In the genomic region with DNA sequence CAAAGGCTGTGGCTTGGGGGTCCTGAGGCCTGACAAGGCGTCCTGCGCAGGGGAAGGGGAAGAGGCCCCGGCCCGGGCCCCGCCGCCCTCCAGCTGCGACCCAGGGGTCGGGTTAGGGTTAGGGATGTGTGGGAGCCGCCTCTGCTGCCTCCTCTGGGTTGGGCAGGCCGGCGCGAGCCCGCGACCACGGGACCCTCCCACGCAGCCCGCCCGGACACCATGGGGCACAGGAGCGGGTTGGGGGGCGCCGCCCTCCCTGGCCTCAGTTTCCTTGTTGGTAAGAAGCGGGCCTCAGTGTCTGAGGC, we compare ENCODE assay signal across 8 cellular contexts. TPM values are rescaled to one million over a fixed set of nuclear protein-coding genes. Genes with fewer than 3 reads are reported as not detected.
DNase-seq lines count a peak whose midpoint lies in the region; ATAC-seq and TF ChIP-seq lines count a peak whose summit lies in the region.

No MANE protein-coding gene starts in this region.

- H3K4me1 Mint-ChIP-seq in central memory CD8-positive, alpha-beta T cell: peaks cover 1% of the 10 kb centered on the region

- TF ChIP-seq CTCF in mucosa of descending colon (IDR thresholded peaks at IDR 0.05): no peak

- H3K36me3 ChIP-seq in mucosa of descending colon (ENCODE audit: low read depth): no peaks in the 10 kb centered on the region

- peaks cover 20% of the 10 kb centered on the region for H3K4me1 ChIP-seq in mucosa of descending colon (ENCODE audit: low read depth)

- no peaks in the 10 kb centered on the region for H3K9me3 Mint-ChIP-seq in central memory CD8-positive, alpha-beta T cell

- H3K4me3 ChIP-seq in mucosa of descending colon: peak overlapping the region; percentile 84

- DNase-seq in central memory CD8-positive, alpha-beta T cell (ENCODE audit: low spot score in 2 of 2): no peak
- DNase-seq in mucosa of descending colon: peak in 1 of 3 donors; percentile 40
- DNase-seq in SIG-M5 (lab: John Stamatoyannopoulos, UW): no peak
- DNase-seq in cerebellum (ENCODE audit: low spot score): no peak
- DNase-seq in activated CD4-positive, CD25-positive, alpha-beta regulatory T cell (lab: John Stamatoyannopoulos, UW): no peak

- peak; percentile 29 for ATAC-seq in GM18511 (IDR thresholded peaks at IDR 0.05; ENCODE audit: unreplicated experiment)
- peak; percentile 1 for ATAC-seq in HG03565 (IDR thresholded peaks at IDR 0.05; ENCODE audit: unreplicated experiment)
- ATAC-seq in central memory CD8-positive, alpha-beta T cell (replicated peaks; ENCODE audit: extremely low read depth, poor library complexity, severe bottlenecking): peak; percentile 21
- peak; percentile 28 for ATAC-seq in mucosa of descending colon
- no peak for ATAC-seq in HG02623 (IDR thresholded peaks at IDR 0.05; ENCODE audit: unreplicated experiment)

- H3K9me3 ChIP-seq in mucosa of descending colon: no peaks in the 10 kb centered on the region

- H3K27me3 Mint-ChIP-seq in central memory CD8-positive, alpha-beta T cell: no peaks in the 10 kb centered on the region

- intact Hi-C loops in mucosa of descending colon (cut with DNase I, micrococcal nuclease): no loop called here

- H3K4me3 Mint-ChIP-seq in central memory CD8-positive, alpha-beta T cell: peak overlapping the region; percentile 69

- peaks cover 31% of the 10 kb centered on the region for H3K36me3 Mint-ChIP-seq in central memory CD8-positive, alpha-beta T cell (ENCODE audit: insufficient read depth)

- H3K27ac Mint-ChIP-seq in central memory CD8-positive, alpha-beta T cell (ENCODE audit: low read depth): no peak overlapping the region

RNA-seq across cellular contexts. Expression of a gene that starts 0.4 kb away (rescaled TPM):
- 10 to 100 TPM; 37.7 to 48.7 (median 47.6) TPM for total RNA-seq in mucosa of descending colon
- total RNA-seq in cerebellum: 54.3 TPM

RNA-seq across cellular contexts. Expression of a gene that starts 13.5 kb away (rescaled TPM):
- total RNA-seq in mucosa of descending colon: 1 to 10 TPM; 1.9 to 6.6 (median 3.5) TPM
- total RNA-seq in cerebellum: 5.4 TPM

RNA-seq across cellular contexts. Expression of a gene that starts 14.2 kb away (rescaled TPM):
- total RNA-seq in mucosa of descending colon (under 1 TPM; 0.47 to 0.96 (median 0.80) TPM), cerebellum (2.2 TPM)

RNA-seq across cellular contexts. Expression of a gene that starts 19.5 kb away (rescaled TPM):
- total RNA-seq in mucosa of descending colon: 10 to 100 TPM; 36.2 to 39.9 (median 39.8) TPM
- 12.2 TPM for total RNA-seq in cerebellum

RNA-seq across cellular contexts. Expression of a gene that starts 20.1 kb away (rescaled TPM):
- 1 to 10 TPM; 3.4 to 7.0 (median 4.7) TPM for total RNA-seq in mucosa of descending colon
- not detected for total RNA-seq in cerebellum
